Comparison of ENCODE assay signal across 1 cellular context in the genomic region with DNA sequence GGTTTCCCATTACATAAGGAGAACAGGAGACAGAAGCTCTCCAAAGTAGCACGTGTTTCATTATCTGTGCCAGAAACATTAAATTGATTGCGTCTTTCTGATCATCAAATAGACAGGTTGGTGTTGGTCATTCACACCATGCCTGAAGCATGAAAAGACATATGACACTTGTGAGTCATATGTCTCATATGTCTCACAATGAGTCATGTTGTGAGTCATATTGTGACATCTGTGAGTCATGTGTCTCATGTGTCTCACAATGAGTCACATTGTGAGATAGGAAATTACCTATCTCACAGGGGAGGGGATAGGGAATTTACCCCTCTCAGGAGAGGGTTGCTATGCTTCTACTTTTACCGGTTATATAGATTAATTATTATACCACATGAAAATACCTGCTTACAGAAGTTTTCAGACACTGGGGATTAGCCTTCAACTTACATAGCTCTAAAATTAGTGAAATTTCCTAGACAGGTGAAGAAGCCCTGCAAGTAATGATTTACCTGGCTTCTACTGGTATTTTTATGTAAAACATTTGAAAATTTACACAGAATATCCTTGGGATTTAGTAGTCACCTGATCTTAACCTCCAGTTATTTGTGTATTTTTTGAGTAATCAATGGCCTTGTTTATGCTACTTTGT.
A peak's percentile ranks its signal among the peaks of the same experiment; 100 is the strongest.
TF ChIP-seq lines count a peak whose summit lies in the region.

No MANE protein-coding gene starts in this region.

TF ChIP-seq in HEK293, 187 proteins besides CTCF, POLR2A, EP300 and RAD21 (continued from another document and continues in another):
- TF ChIP-seq, protein P1, sequence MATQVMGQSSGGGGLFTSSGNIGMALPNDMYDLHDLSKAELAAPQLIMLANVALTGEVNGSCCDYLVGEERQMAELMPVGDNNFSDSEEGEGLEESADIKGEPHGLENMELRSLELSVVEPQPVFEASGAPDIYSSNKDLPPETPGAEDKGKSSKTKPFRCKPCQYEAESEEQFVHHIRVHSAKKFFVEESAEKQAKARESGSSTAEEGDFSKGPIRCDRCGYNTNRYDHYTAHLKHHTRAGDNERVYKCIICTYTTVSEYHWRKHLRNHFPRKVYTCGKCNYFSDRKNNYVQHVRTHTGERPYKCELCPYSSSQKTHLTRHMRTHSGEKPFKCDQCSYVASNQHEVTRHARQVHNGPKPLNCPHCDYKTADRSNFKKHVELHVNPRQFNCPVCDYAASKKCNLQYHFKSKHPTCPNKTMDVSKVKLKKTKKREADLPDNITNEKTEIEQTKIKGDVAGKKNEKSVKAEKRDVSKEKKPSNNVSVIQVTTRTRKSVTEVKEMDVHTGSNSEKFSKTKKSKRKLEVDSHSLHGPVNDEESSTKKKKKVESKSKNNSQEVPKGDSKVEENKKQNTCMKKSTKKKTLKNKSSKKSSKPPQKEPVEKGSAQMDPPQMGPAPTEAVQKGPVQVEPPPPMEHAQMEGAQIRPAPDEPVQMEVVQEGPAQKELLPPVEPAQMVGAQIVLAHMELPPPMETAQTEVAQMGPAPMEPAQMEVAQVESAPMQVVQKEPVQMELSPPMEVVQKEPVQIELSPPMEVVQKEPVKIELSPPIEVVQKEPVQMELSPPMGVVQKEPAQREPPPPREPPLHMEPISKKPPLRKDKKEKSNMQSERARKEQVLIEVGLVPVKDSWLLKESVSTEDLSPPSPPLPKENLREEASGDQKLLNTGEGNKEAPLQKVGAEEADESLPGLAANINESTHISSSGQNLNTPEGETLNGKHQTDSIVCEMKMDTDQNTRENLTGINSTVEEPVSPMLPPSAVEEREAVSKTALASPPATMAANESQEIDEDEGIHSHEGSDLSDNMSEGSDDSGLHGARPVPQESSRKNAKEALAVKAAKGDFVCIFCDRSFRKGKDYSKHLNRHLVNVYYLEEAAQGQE (tag by site-specific recombination; IDR thresholded peaks at IDR 0.05) = no peak
- no peak for TF ChIP-seq SALL2 (tag by site-specific recombination; IDR thresholded peaks at IDR 0.05; ENCODE audit: borderline replicate concordance)
- no peak for TF ChIP-seq ZBTB7A (tag by site-specific recombination; IDR thresholded peaks at IDR 0.05; ENCODE audit: low read depth)
- TF ChIP-seq ZNF155 (tag by site-specific recombination; IDR thresholded peaks at IDR 0.05) = peak; percentile 62; the same call in 1 of the 2 replicates
- TF ChIP-seq ZNF114 (tag by site-specific recombination; IDR thresholded peaks at IDR 0.05) = no peak
- no peak for TF ChIP-seq ZNF555 (tag by site-specific recombination; conservative IDR thresholded peaks at IDR 0.05)
- TF ChIP-seq ZNF610 (tag by site-specific recombination; IDR thresholded peaks at IDR 0.05; ENCODE audit: borderline replicate concordance) = no peak
- peak; percentile 40 for TF ChIP-seq PRDM1 (tag by site-specific recombination; IDR thresholded peaks at IDR 0.05)
- no peak for TF ChIP-seq ZNF747 (tag by site-specific recombination; IDR thresholded peaks at IDR 0.05)
- TF ChIP-seq ZNF292 (tag by site-specific recombination; IDR thresholded peaks at IDR 0.05; ENCODE audit: borderline replicate concordance, low read depth) = no peak
- TF ChIP-seq ZNF660 (tag by site-specific recombination; IDR thresholded peaks at IDR 0.05) = peak; percentile 88
- no peak for TF ChIP-seq GLIS2 (tag by site-specific recombination; IDR thresholded peaks at IDR 0.05)
- TF ChIP-seq ZNF600 (tag by site-specific recombination; IDR thresholded peaks at IDR 0.05) = no peak
- TF ChIP-seq ZNF10 (tag by site-specific recombination; IDR thresholded peaks at IDR 0.05) = no peak
- TF ChIP-seq EGR2 (tag by site-specific recombination; IDR thresholded peaks at IDR 0.05; ENCODE audit: low read depth) = no peak
- no peak for TF ChIP-seq ZNF140 (tag by site-specific recombination; IDR thresholded peaks at IDR 0.05)
- TF ChIP-seq ZNF175 (tag by site-specific recombination; IDR thresholded peaks at IDR 0.05) = no peak
- TF ChIP-seq ZNF416 (tag by site-specific recombination; IDR thresholded peaks at IDR 0.05) = no peak
- TF ChIP-seq ZNF596 (tag by site-specific recombination; IDR thresholded peaks at IDR 0.05) = no peak
- TF ChIP-seq, protein P2, sequence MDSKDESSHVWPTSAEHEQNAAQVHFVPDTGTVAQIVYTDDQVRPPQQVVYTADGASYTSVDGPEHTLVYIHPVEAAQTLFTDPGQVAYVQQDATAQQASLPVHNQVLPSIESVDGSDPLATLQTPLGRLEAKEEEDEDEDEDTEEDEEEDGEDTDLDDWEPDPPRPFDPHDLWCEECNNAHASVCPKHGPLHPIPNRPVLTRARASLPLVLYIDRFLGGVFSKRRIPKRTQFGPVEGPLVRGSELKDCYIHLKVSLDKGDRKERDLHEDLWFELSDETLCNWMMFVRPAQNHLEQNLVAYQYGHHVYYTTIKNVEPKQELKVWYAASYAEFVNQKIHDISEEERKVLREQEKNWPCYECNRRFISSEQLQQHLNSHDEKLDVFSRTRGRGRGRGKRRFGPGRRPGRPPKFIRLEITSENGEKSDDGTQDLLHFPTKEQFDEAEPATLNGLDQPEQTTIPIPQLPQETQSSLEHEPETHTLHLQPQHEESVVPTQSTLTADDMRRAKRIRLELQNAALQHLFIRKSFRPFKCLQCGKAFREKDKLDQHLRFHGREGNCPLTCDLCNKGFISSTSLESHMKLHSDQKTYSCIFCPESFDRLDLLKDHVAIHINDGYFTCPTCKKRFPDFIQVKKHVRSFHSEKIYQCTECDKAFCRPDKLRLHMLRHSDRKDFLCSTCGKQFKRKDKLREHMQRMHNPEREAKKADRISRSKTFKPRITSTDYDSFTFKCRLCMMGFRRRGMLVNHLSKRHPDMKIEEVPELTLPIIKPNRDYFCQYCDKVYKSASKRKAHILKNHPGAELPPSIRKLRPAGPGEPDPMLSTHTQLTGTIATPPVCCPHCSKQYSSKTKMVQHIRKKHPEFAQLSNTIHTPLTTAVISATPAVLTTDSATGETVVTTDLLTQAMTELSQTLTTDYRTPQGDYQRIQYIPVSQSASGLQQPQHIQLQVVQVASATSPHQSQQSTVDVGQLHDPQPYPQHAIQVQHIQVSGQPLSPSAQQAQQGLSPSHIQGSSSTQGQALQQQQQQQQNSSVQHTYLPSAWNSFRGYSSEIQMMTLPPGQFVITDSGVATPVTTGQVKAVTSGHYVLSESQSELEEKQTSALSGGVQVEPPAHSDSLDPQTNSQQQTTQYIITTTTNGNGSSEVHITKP (tag by site-specific recombination; IDR thresholded peaks at IDR 0.05) = peak; percentile 29; the same call in 1 of the 2 replicates
- TF ChIP-seq ZNF132 (tag by site-specific recombination; IDR thresholded peaks at IDR 0.05; ENCODE audit: borderline replicate concordance) = no peak
- no peak for TF ChIP-seq ZNF37A (tag by site-specific recombination; IDR thresholded peaks at IDR 0.05)
- TF ChIP-seq ZNF302 (tag by site-specific recombination; IDR thresholded peaks at IDR 0.05; ENCODE audit: low read depth) = no peak
- peak; percentile 67; the same call in 1 of the 2 replicates for TF ChIP-seq RBAK (tag by site-specific recombination; IDR thresholded peaks at IDR 0.05)
- no peak for TF ChIP-seq ZNF211 (tag by site-specific recombination; IDR thresholded peaks at IDR 0.05; ENCODE audit: low read depth)
- TF ChIP-seq ZNF473 (tag by site-specific recombination; IDR thresholded peaks at IDR 0.05) = no peak
- TF ChIP-seq ZNF16 (tag by site-specific recombination; IDR thresholded peaks at IDR 0.05; ENCODE audit: low read depth) = no peak
- no peak for TF ChIP-seq ZNF19 (tag by site-specific recombination; IDR thresholded peaks at IDR 0.05; ENCODE audit: low read depth)
- no peak for TF ChIP-seq ZNF670 (tag by site-specific recombination; IDR thresholded peaks at IDR 0.05; ENCODE audit: low read depth)
- TF ChIP-seq, protein P3, sequence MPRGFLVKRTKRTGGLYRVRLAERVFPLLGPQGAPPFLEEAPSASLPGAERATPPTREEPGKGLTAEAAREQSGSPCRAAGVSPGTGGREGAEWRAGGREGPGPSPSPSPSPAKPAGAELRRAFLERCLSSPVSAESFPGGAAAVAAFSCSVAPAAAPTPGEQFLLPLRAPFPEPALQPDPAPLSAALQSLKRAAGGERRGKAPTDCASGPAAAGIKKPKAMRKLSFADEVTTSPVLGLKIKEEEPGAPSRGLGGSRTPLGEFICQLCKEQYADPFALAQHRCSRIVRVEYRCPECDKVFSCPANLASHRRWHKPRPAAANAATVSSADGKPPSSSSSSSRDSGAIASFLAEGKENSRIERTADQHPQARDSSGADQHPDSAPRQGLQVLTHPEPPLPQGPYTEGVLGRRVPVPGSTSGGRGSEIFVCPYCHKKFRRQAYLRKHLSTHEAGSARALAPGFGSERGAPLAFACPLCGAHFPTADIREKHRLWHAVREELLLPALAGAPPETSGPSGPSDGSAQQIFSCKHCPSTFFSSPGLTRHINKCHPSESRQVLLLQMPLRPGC (tag by site-specific recombination; IDR thresholded peaks at IDR 0.05) = peak; percentile 90
- no peak for TF ChIP-seq ZNF23 (tag by site-specific recombination; IDR thresholded peaks at IDR 0.05; ENCODE audit: borderline replicate concordance)
- no peak for TF ChIP-seq ZNF121 (tag by site-specific recombination; IDR thresholded peaks at IDR 0.05)
- TF ChIP-seq SP7 (tag by site-specific recombination; IDR thresholded peaks at IDR 0.05) = peak; percentile 94
- TF ChIP-seq ZEB2 (tag by site-specific recombination; IDR thresholded peaks at IDR 0.05) = peak; percentile 91
- no peak for TF ChIP-seq ZNF138 (tag by site-specific recombination; IDR thresholded peaks at IDR 0.05; ENCODE audit: borderline replicate concordance)
- TF ChIP-seq ZFP3 (tag by site-specific recombination; IDR thresholded peaks at IDR 0.05; ENCODE audit: low read depth) = no peak
- no peak for TF ChIP-seq ZFP41 (tag by site-specific recombination; IDR thresholded peaks at IDR 0.05; ENCODE audit: borderline replicate concordance)
- no peak for TF ChIP-seq HOXD13 (CRISPR knock-in tag; IDR thresholded peaks at IDR 0.05; ENCODE audit: borderline replicate concordance)
- no peak for TF ChIP-seq ZNF214 (tag by site-specific recombination; IDR thresholded peaks at IDR 0.05; ENCODE audit: borderline replicate concordance)
- TF ChIP-seq, protein P4, sequence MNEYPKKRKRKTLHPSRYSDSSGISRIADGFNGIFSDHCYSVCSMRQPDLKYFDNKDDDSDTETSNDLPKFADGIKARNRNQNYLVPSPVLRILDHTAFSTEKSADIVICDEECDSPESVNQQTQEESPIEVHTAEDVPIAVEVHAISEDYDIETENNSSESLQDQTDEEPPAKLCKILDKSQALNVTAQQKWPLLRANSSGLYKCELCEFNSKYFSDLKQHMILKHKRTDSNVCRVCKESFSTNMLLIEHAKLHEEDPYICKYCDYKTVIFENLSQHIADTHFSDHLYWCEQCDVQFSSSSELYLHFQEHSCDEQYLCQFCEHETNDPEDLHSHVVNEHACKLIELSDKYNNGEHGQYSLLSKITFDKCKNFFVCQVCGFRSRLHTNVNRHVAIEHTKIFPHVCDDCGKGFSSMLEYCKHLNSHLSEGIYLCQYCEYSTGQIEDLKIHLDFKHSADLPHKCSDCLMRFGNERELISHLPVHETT (tag by site-specific recombination; IDR thresholded peaks at IDR 0.05) = peak; percentile 97
- TF ChIP-seq ZNF112 (tag by site-specific recombination; IDR thresholded peaks at IDR 0.05) = no peak
- TF ChIP-seq ZNF768 (tag by site-specific recombination; IDR thresholded peaks at IDR 0.05) = no peak
- peak; percentile 47; the same call in 1 of the 2 replicates for TF ChIP-seq ZNF549 (tag by site-specific recombination; IDR thresholded peaks at IDR 0.05)
- TF ChIP-seq, protein P5, sequence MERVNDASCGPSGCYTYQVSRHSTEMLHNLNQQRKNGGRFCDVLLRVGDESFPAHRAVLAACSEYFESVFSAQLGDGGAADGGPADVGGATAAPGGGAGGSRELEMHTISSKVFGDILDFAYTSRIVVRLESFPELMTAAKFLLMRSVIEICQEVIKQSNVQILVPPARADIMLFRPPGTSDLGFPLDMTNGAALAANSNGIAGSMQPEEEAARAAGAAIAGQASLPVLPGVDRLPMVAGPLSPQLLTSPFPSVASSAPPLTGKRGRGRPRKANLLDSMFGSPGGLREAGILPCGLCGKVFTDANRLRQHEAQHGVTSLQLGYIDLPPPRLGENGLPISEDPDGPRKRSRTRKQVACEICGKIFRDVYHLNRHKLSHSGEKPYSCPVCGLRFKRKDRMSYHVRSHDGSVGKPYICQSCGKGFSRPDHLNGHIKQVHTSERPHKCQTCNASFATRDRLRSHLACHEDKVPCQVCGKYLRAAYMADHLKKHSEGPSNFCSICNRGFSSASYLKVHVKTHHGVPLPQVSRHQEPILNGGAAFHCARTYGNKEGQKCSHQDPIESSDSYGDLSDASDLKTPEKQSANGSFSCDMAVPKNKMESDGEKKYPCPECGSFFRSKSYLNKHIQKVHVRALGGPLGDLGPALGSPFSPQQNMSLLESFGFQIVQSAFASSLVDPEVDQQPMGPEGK (tag by site-specific recombination; IDR thresholded peaks at IDR 0.05) = peak; percentile 50; the same call in 1 of the 2 replicates
- TF ChIP-seq ZNF558 (tag by site-specific recombination; IDR thresholded peaks at IDR 0.05) = peak; percentile 92; the same call in 1 of the 2 replicates
